8 cellular contexts compared by ENCODE assay signal in genomic region chr15:98428253-98428989, GRCh38.
DNase-seq lines count a peak whose midpoint lies in the region; ATAC-seq and TF ChIP-seq lines count a peak whose summit lies in the region.

No MANE protein-coding gene starts in this region.

- peak overlapping the region; percentile 41 for H3K4me3 ChIP-seq in AG09309 (ENCODE audit: control insufficient read depth, low read depth, low read length)
- H3K4me3 ChIP-seq in OCI-LY1 (ENCODE audit: low read depth, low read length, poor library complexity, severe bottlenecking) = no peak overlapping the region
- peak overlapping the region; percentile 43 for H3K4me3 ChIP-seq in fibroblast of pulmonary artery (replicated peaks; ENCODE audit: low read depth, low read length)
- H3K4me3 ChIP-seq in stomach = peak overlapping the region; percentile 31 to 46 (median 42)

- no peaks in the 10 kb centered on the region for H3K4me1 Mint-ChIP-seq in nephron progenitor cell

- no peaks in the 10 kb centered on the region for H3K79me2 ChIP-seq in OCI-LY1 (ENCODE audit: insufficient read depth, low read length)

- TF ChIP-seq EP300 in stomach (IDR thresholded peaks at IDR 0.05) = no peak

- H3K4me1 ChIP-seq in OCI-LY1 (ENCODE audit: insufficient read depth, low read length, severe bottlenecking) (no peaks in the 10 kb centered on the region), stomach (peaks cover 0 to 19% (median 13%) of the 10 kb centered on the region in 4 donors)

- intact Hi-C loops in stomach (cut with DNase I; ENCODE audit: low total_unique reads) = no loop called here

- peak overlapping the region; percentile 74 for H3K4me3 Mint-ChIP-seq in nephron progenitor cell

- DNase-seq in AG09309 (ENCODE audit: low read depth) (peak; percentile 13), fibroblast of pulmonary artery (ENCODE audit: low read depth) (peak; percentile 64), nephron progenitor cell (peak; percentile 93), stomach (peak; percentile 76)
- DNase-seq in activated T-helper 1 cell treated with anti-CD3 and anti-CD28 coated beads, Interleukin-2, amount 50 U/mL, for 16 hours (ENCODE audit: low read depth in 1 of 2, low spot score in 1 of 2) = peak; percentile 11 to 31

- no peak overlapping the region for H3K9ac ChIP-seq in OCI-LY1 (ENCODE audit: low read length)

- H3K36me3 ChIP-seq in OCI-LY1 (ENCODE audit: insufficient read depth, low read length) (no peaks in the 10 kb centered on the region), stomach (no peaks in the 10 kb centered on the region)

- H3K27me3 ChIP-seq in OCI-LY1 (ENCODE audit: insufficient read depth, low read length) (no peaks in the 10 kb centered on the region), stomach (peaks cover 0 to 51% (median 26%) of the 10 kb centered on the region in 3 donors)

- TF ChIP-seq CTCF in AG09309 (IDR thresholded peaks at IDR 0.05; ENCODE audit: control insufficient read depth, insufficient read depth, low read depth, low read length, missing control alignments) (peak; percentile 69), OCI-LY1 (IDR thresholded peaks at IDR 0.05; ENCODE audit: low read length) (peak; percentile 43), fibroblast of pulmonary artery (IDR thresholded peaks at IDR 0.05; ENCODE audit: low read length, missing control alignments) (peak; percentile 51), nephron progenitor cell (IDR thresholded peaks at IDR 0.05) (peak; percentile 85), stomach (IDR thresholded peaks at IDR 0.05) (peak in 5 of 7 experiments; percentile 66 to 90 (median 78))

- 1 to 5% (median 2%) methylated on average over 23 to 49 of the region's 49 CpGs for whole genome bisulfite sequencing in stomach, 5 donors

- peaks cover 25% of the 10 kb centered on the region for H3K9me3 Mint-ChIP-seq in nephron progenitor cell

- peaks cover 10% of the 10 kb centered on the region for H3K36me3 Mint-ChIP-seq in nephron progenitor cell (ENCODE audit: low read depth)

- no peaks in the 10 kb centered on the region for H3K9me2 ChIP-seq in OCI-LY1 (ENCODE audit: low read depth, low read length)

- no peak overlapping the region for H2AFZ ChIP-seq in OCI-LY1 (ENCODE audit: low read length)

- H3K27ac Mint-ChIP-seq in nephron progenitor cell = no peak overlapping the region

- H4K20me1 ChIP-seq in OCI-LY1 (ENCODE audit: insufficient read depth, low read length) = no peaks in the 10 kb centered on the region

- no peak overlapping the region for H3K4me2 ChIP-seq in OCI-LY1 (ENCODE audit: low read length)

- H3F3A ChIP-seq in OCI-LY1 (ENCODE audit: insufficient read depth, low read length) = no peaks in the 10 kb centered on the region

- H3K9me3 ChIP-seq in OCI-LY1 (ENCODE audit: low read length) (no peaks in the 10 kb centered on the region), stomach (no peaks in the 10 kb centered on the region)

- H3K27me3 Mint-ChIP-seq in nephron progenitor cell (ENCODE audit: low read depth, poor library complexity) = peaks cover 70% of the 10 kb centered on the region

- peak; percentile 91 for ATAC-seq in GM18867 (IDR thresholded peaks at IDR 0.05; ENCODE audit: unreplicated experiment)
- ATAC-seq in HG03095 (IDR thresholded peaks at IDR 0.05; ENCODE audit: unreplicated experiment) = peak; percentile 95

- TF ChIP-seq POLR2A in stomach (IDR thresholded peaks at IDR 0.05) = no peak

- H3K27ac ChIP-seq in OCI-LY1 (ENCODE audit: low read depth, low read length, poor library complexity, severe bottlenecking) = no peak overlapping the region
- peak overlapping the region in 3 of 5 donors; percentile 43 to 66 (median 56) for H3K27ac ChIP-seq in stomach

Comparison
In these comparisons a context has a peak if more than half of its experiments do, and no peak if none do; other contexts are left out.
1. DNase-seq: peak in every context shown above with its lines; median percentile 93 in nephron progenitor cell; 76 in stomach; 64 in fibroblast of pulmonary artery; 21 in activated T-helper 1 cell treated with anti-CD3 and anti-CD28 coated beads, Interleukin-2, amount 50 U/mL, for 16 hours; 13 in AG09309.